14 cellular contexts compared by ENCODE assay signal in genomic region chr2:138245309-138245708, GRCh38.
DNase-seq lines count a peak whose midpoint lies in the region; TF ChIP-seq lines count a peak whose summit lies in the region.
"Had no signal": no experiment of that assay in that cellular context is flagged by ENCODE, and none has a peak within 500 bp of the region (broad histone marks: within the 10 kb centered on the region; RNA-seq: fewer than 3 reads in every experiment).

No MANE protein-coding gene starts in this region.

- H3K4me1 ChIP-seq in colonic mucosa (no peaks in the 10 kb centered on the region), mucosa of rectum (ENCODE audit: control insufficient read depth in 2 of 2, insufficient read depth in 2 of 2, low read length in 2 of 2) (peaks cover 9 to 13% of the 10 kb centered on the region in 2 donors), tibial artery (peaks cover 0 to 55% (median 23%) of the 10 kb centered on the region in 4 donors)

- H3K27ac ChIP-seq in colonic mucosa (peak overlapping the region; percentile 50), mucosa of rectum (ENCODE audit: low read depth in 2 of 2, low read length in 2 of 2) (peak overlapping the region; percentile 43 to 55), tibial artery (peak overlapping the region; percentile 68 to 73)

- TF ChIP-seq CTCF in HFFc6 (IDR thresholded peaks at IDR 0.05) (no peak), colonic mucosa (IDR thresholded peaks at IDR 0.05) (no peak), tibial artery (IDR thresholded peaks at IDR 0.05) (no peak)

- H3K9ac ChIP-seq in colonic mucosa (ENCODE audit: low read depth in 2 of 2, low read length in 2 of 2) = peak overlapping the region in 1 of 2 donors; percentile 46
- H3K9ac ChIP-seq in mucosa of rectum (ENCODE audit: low read depth in 1 of 2, low read length in 2 of 2) = no peak overlapping the region

- H3K4me1 Mint-ChIP-seq in HFFc6 (ENCODE audit: low read depth) = peaks cover 28% of the 10 kb centered on the region

- H3K4me3 ChIP-seq in colonic mucosa (no peak overlapping the region), mucosa of rectum (ENCODE audit: low read length in 2 of 2) (peak overlapping the region in 1 of 2 donors; percentile 7), tibial artery (no peak overlapping the region)

- no peak overlapping the region for H3K4me3 Mint-ChIP-seq in HFFc6

- H3K36me3 ChIP-seq in colonic mucosa (no peaks in the 10 kb centered on the region), mucosa of rectum (ENCODE audit: control insufficient read depth in 2 of 2, insufficient read depth in 2 of 2, low read length in 2 of 2) (no peaks in the 10 kb centered on the region), tibial artery (no peaks in the 10 kb centered on the region)

- no peaks in the 10 kb centered on the region for H3K27me3 Mint-ChIP-seq in HFFc6 (ENCODE audit: insufficient read depth)

- intact Hi-C loops in colonic mucosa (cut with DNase I) = no loop called here
- intact Hi-C loops in tibial artery (cut with DNase I; ENCODE audit: low total_unique reads) = no loop called here

- no peak for DNase-seq in HFFc6
- no peak for DNase-seq in colonic mucosa
- DNase-seq in tibial artery = no peak
- no peak for DNase-seq in stimulated activated naive CD4-positive, alpha-beta T cell (lab: John Stamatoyannopoulos, UW)
- no peak for DNase-seq in NOMO-1 (lab: John Stamatoyannopoulos, UW; ENCODE audit: unreplicated experiment in 2 of 2)
- DNase-seq in stimulated activated CD4-positive, alpha-beta T cell treated with anti-CD3 and anti-CD28 coated beads, Interleukin-2, amount 100 ng/mL, for 48 hours = no peak
- DNase-seq: Caco-2, KG1, NCI-H1436 treated with DMSO at 0.1 percent for 48 hours, NCI-H446, NCI-H69, RPMI8226, SIG-M5 had no signal

- H3K9me3 Mint-ChIP-seq in HFFc6 = no peaks in the 10 kb centered on the region

- H3K27ac Mint-ChIP-seq in HFFc6 = peak overlapping the region; percentile 45; the same call in 1 of the 2 replicates

- H3K36me3 Mint-ChIP-seq in HFFc6 (ENCODE audit: low read depth) = no peaks in the 10 kb centered on the region; the same call in 1 of the 2 replicates

- H3K9me3 ChIP-seq in colonic mucosa (no peaks in the 10 kb centered on the region), mucosa of rectum (ENCODE audit: control insufficient read depth in 2 of 2, low read length in 2 of 2) (no peaks in the 10 kb centered on the region), tibial artery (no peaks in the 10 kb centered on the region)
- H3K9me3 ChIP-seq: Caco-2 had no signal

- H3K27me3 ChIP-seq in colonic mucosa = no peaks in the 10 kb centered on the region
- no peaks in the 10 kb centered on the region for H3K27me3 ChIP-seq in mucosa of rectum (ENCODE audit: control insufficient read depth in 2 of 2, insufficient read depth in 2 of 2, low read length in 2 of 2)
- H3K27me3 ChIP-seq in tibial artery = no peaks in the 10 kb centered on the region
